Comparison of ENCODE assay signal across 21 cellular contexts in genomic region chr9:109139851-109140250, GRCh38. TPM values are rescaled to one million over a fixed set of nuclear protein-coding genes. Genes with fewer than 3 reads are reported as not detected.
DNase-seq lines count a peak whose midpoint lies in the region; ATAC-seq, FAIRE-seq and TF ChIP-seq lines count a peak whose summit lies in the region.
"Had no signal": no experiment of that assay in that cellular context is flagged by ENCODE, and none has a peak within 500 bp of the region (broad histone marks: within the 10 kb centered on the region; RNA-seq: fewer than 3 reads in every experiment).

No MANE protein-coding gene starts in this region.

- ATAC-seq in GM19463 (IDR thresholded peaks at IDR 0.05; ENCODE audit: unreplicated experiment), result no peak
- no peak for ATAC-seq in HG03354 (IDR thresholded peaks at IDR 0.05; ENCODE audit: poor library complexity, severe bottlenecking, unreplicated experiment)
- ATAC-seq in GM21526 (IDR thresholded peaks at IDR 0.05; ENCODE audit: low FRiP score, unreplicated experiment), result no peak
- ATAC-seq: HCT116 had no signal

- H3K9me1 ChIP-seq in keratinocyte (ENCODE audit: control insufficient read depth, extremely low read depth, insufficient read depth, low read length), result no peaks in the 10 kb centered on the region

- H3K9me3 ChIP-seq in keratinocyte (ENCODE audit: control insufficient read depth, low read depth, low read length), result no peaks in the 10 kb centered on the region
- H3K9me3 ChIP-seq: BLaER1 treated with 17β-estradiol and CSF1 and Interleukin-3, amounts not matched to agents 10 nM and 100 nM had no signal

- TF ChIP-seq CTCF in epithelial cell of esophagus (IDR thresholded peaks at IDR 0.05; ENCODE audit: insufficient read depth, low read depth, low read length, missing control alignments) (no peak), keratinocyte (optimal IDR thresholded peaks at IDR 0.05 in 1 of 3, IDR thresholded peaks at IDR 0.05 in 1 of 3, conservative IDR thresholded peaks at IDR 0.05 in 1 of 3; ENCODE audit: extremely low read depth in 1 of 3, insufficient read depth in 2 of 3, low read length in 3 of 3) (no peak)

- H4K20me1 ChIP-seq in keratinocyte (ENCODE audit: control insufficient read depth, extremely low read depth, insufficient read depth, low read length), result no peaks in the 10 kb centered on the region
- H4K20me1 ChIP-seq: BLaER1 treated with 17β-estradiol and CSF1 and Interleukin-3, amounts not matched to agents 10 nM and 100 nM had no signal

- H2AFZ ChIP-seq in keratinocyte (ENCODE audit: control insufficient read depth, low read length), result no peak overlapping the region

- no peaks in the 10 kb centered on the region for H3K79me2 ChIP-seq in keratinocyte (ENCODE audit: control insufficient read depth, insufficient read depth, low read length)

- H3K9ac ChIP-seq in keratinocyte (ENCODE audit: control insufficient read depth, extremely low read depth, insufficient read depth, low read length), result no peak overlapping the region
- H3K9ac ChIP-seq: BLaER1 treated with 17β-estradiol and CSF1 and Interleukin-3, amounts not matched to agents 10 nM and 100 nM had no signal

- dilution Hi-C loops in keratinocyte (cut with MboI; ENCODE audit: extremely low pct_ligation_motif_present, low sequenced_read_pairs), result no loop called here

- H3K27ac ChIP-seq in keratinocyte (ENCODE audit: control insufficient read depth, insufficient read depth, low read length), result no peak overlapping the region
- H3K27ac ChIP-seq: BLaER1 treated with 17β-estradiol and CSF1 and Interleukin-3, amounts not matched to agents 10 nM and 100 nM had no signal

- peak; percentile 5 for DNase-seq in EL
- peak; percentile 32 for DNase-seq in M059J (ENCODE audit: low read depth)
- DNase-seq in epithelial cell of esophagus (ENCODE audit: low read depth), result peak; percentile 71
- DNase-seq in keratinocyte (ENCODE audit: low read depth, low spot score), result no peak
- no peak for DNase-seq in HK-2 (ENCODE audit: unreplicated experiment)
- DNase-seq: ACHN; Calu3; CD4-positive, CD25-positive, alpha-beta regulatory T cell; DMS 273 treated with DMSO at 0.1 percent for 48 hours; GDM1 had no signal

- H3K36me3 ChIP-seq in keratinocyte (ENCODE audit: control insufficient read depth in 2 of 2, extremely low read depth in 1 of 2, insufficient read depth in 2 of 2, low read length in 2 of 2), result no peaks in the 10 kb centered on the region
- H3K36me3 ChIP-seq: BLaER1 treated with 17β-estradiol and CSF1 and Interleukin-3, amounts not matched to agents 10 nM and 100 nM had no signal

- peaks cover 10% of the 10 kb centered on the region for H3K4me1 ChIP-seq in keratinocyte (ENCODE audit: control insufficient read depth, extremely low read depth, insufficient read depth, low read length)

- H3K4me2 ChIP-seq in keratinocyte (ENCODE audit: control insufficient read depth, extremely low read depth, insufficient read depth, low read depth, low read length), result no peak overlapping the region
- H3K4me2 ChIP-seq: BLaER1 treated with 17β-estradiol and CSF1 and Interleukin-3, amounts not matched to agents 10 nM and 100 nM had no signal

- H3K27me3 ChIP-seq in keratinocyte (ENCODE audit: control insufficient read depth, extremely low read depth, insufficient read depth, low read length), result no peaks in the 10 kb centered on the region
- H3K27me3 ChIP-seq: BLaER1 treated with 17β-estradiol and CSF1 and Interleukin-3, amounts not matched to agents 10 nM and 100 nM had no signal

- peak; percentile 62 for FAIRE-seq in keratinocyte (lab: Jason Lieb, UNC)
- FAIRE-seq: GM12892, H54 had no signal

- H3K4me3 ChIP-seq in epithelial cell of esophagus (ENCODE audit: low read length) (no peak overlapping the region), keratinocyte (ENCODE audit: control insufficient read depth in 2 of 3, extremely low read depth in 1 of 3, insufficient read depth in 2 of 3, low read depth in 1 of 3, low read length in 3 of 3) (no peak overlapping the region)
- H3K4me3 ChIP-seq: BLaER1 treated with 17β-estradiol and CSF1 and Interleukin-3, amounts not matched to agents 10 nM and 100 nM had no signal

RNA-seq across cellular contexts. Expression of gene TMEM245, which starts 20.1 kb away (rescaled TPM):
- 44.0 and 56.8 TPM in 2 replicates for total RNA-seq in M059J (2014; rRNA removed; shearing (Covaris generic))
- 40.0 to 46.1 TPM (median 41.6 TPM) in 3 replicates for polyA plus RNA-seq in keratinocyte
- polyA plus RNA-seq in keratinocyte (2011; ENCODE audit: low read depth), result 7.0 TPM
- 12.6 and 23.7 TPM in 2 replicates for polyA plus RNA-seq in keratinocyte (2011; cell fraction: cytosol; rRNA removed)
- polyA plus RNA-seq in keratinocyte (2011; cell fraction: nucleus; rRNA removed), result 56.7 and 60.9 TPM in 2 replicates
- 14.0 and 27.5 TPM in 2 replicates for polyA plus RNA-seq in keratinocyte (2012; ENCODE audit: low replicate concordance)
- polyA minus RNA-seq in keratinocyte, result 74.8 to 108 TPM (median 101 TPM) in 3 replicates
- polyA minus RNA-seq in keratinocyte (2011; cell fraction: cytosol; rRNA and poly(A)+ RNA removed), result 33.6 TPM
- 82.5 and 161 TPM in 2 replicates for polyA minus RNA-seq in keratinocyte (2011; cell fraction: nucleus; rRNA and poly(A)+ RNA removed)

RNA-seq across cellular contexts. Expression of gene FRRS1L, which starts 27.2 kb away (rescaled TPM):
- 0.05 TPM in 2 replicates for total RNA-seq in M059J (2014; rRNA removed; shearing (Covaris generic))
- 0.01 to 0.03 TPM in 2 of 3 replicates, not detected in the other for polyA plus RNA-seq in keratinocyte
- not detected for polyA plus RNA-seq in keratinocyte (2011; ENCODE audit: low read depth)
- 0.01 and 0.04 TPM in 2 replicates for polyA plus RNA-seq in keratinocyte (2011; cell fraction: cytosol; rRNA removed)
- 0.09 TPM in 1 of 2 replicates, not detected in the other for polyA plus RNA-seq in keratinocyte (2011; cell fraction: nucleus; rRNA removed)
- polyA plus RNA-seq in keratinocyte (2012; ENCODE audit: low replicate concordance), result 0.01 TPM in 1 of 2 replicates, not detected in the other
- not detected in 3 replicates for polyA minus RNA-seq in keratinocyte
- not detected for polyA minus RNA-seq in keratinocyte (2011; cell fraction: cytosol; rRNA and poly(A)+ RNA removed)
- 0.08 TPM in 1 of 2 replicates, not detected in the other for polyA minus RNA-seq in keratinocyte (2011; cell fraction: nucleus; rRNA and poly(A)+ RNA removed)
- total RNA-seq: A172; Calu3; CD4-positive, CD25-positive, alpha-beta regulatory T cell; Daoy; HT1080 had no signal
- polyA plus RNA-seq: CD4-positive, CD25-positive, alpha-beta regulatory T cell; IgD-negative memory B cell had no signal

Comparison
In these comparisons a context has a peak if more than half of its experiments do, and no peak if none do; other contexts are left out.
1. DNase-seq: peak in EL (single experiment), M059J (single experiment) and epithelial cell of esophagus (single experiment); none in keratinocyte (single experiment) and HK-2 (single experiment).